In genomic region chr22:50014655-50015401, GRCh38 we compare ENCODE assay signal across 1 cellular context.
A peak's percentile ranks its signal among the peaks of the same experiment; 100 is the strongest.
TF ChIP-seq lines count a peak whose summit lies in the region.

No MANE protein-coding gene starts in this region.

TF ChIP-seq in GM12878, 131 proteins besides CTCF, POLR2A, EP300 and RAD21:
- TF ChIP-seq NBN (IDR thresholded peaks at IDR 0.05) = no peak
- peak; percentile 36 for TF ChIP-seq IKZF1 (conservative IDR thresholded peaks at IDR 0.05)
- peak; percentile 89 for TF ChIP-seq ZNF687 (IDR thresholded peaks at IDR 0.05)
- TF ChIP-seq TBL1XR1 (IDR thresholded peaks at IDR 0.05; ENCODE audit: low read depth, low read length) = no peak
- TF ChIP-seq BHLHE40 (IDR thresholded peaks at IDR 0.05; ENCODE audit: borderline replicate concordance in 1 of 2, low read depth in 2 of 2, low read length in 1 of 2) = peak in 1 of 2 experiments; percentile 35; a peak in 1 of 4 replicates
- TF ChIP-seq DPF2 (IDR thresholded peaks at IDR 0.05) = peak; percentile 36
- TF ChIP-seq NKRF (conservative IDR thresholded peaks at IDR 0.05) = 0 out of 2 replicates have a peak, but pooled peaks have one; percentile 32
- peak; percentile 58; the same call in 1 of the 2 replicates for TF ChIP-seq LARP7 (IDR thresholded peaks at IDR 0.05)
- TF ChIP-seq NR2F1 (conservative IDR thresholded peaks at IDR 0.05) = 0 out of 2 replicates have a peak, but pooled peaks have one; percentile 4
- no peak for TF ChIP-seq ZNF384 (IDR thresholded peaks at IDR 0.05; ENCODE audit: borderline replicate concordance, low read depth, low read length)
- peak; percentile 39; the same call in 1 of the 2 replicates for TF ChIP-seq BACH1 (IDR thresholded peaks at IDR 0.05; ENCODE audit: borderline replicate concordance)
- no peak for TF ChIP-seq PKNOX1 (IDR thresholded peaks at IDR 0.05)
- no peak for TF ChIP-seq JUND (IDR thresholded peaks at IDR 0.05; ENCODE audit: low read depth, low read length)
